Comparison of ENCODE assay signal across 7 cellular contexts in genomic region chr18:13608024-13608562, GRCh38.
DNase-seq lines count a peak whose midpoint lies in the region; ATAC-seq and TF ChIP-seq lines count a peak whose summit lies in the region.
"Not testable (repeated sequence)": the region's sequence is repeated elsewhere in the genome, so short reads cannot be mapped to it uniquely, and the experiment has no call there.

No MANE protein-coding gene starts in this region.

- not testable (repeated sequence) for H3K79me1 ChIP-seq in mesenchymal stem cell (replicated peaks; ENCODE audit: low read length, poor library complexity, severe bottlenecking)

- CTCF ChIA-PET in activated CD8-positive, alpha-beta T cell treated with anti-CD3 and anti-CD28 coated beads for 36 hours (lab: Charles Lee), result interaction anchor here (1.0 to 2.0 kb wide), 5 partner anchors 11 to 51 kb away, joined by 3 to 11 read pairs (median 4); no protein-coding TSS in a partner anchor

- 87% methylated on average over 9 of the region's 10 CpGs for WGBS in mesenchymal stem cell

- not testable (repeated sequence) for H3K4me3 ChIP-seq in GM06990 (replicated peaks; ENCODE audit: low read depth, low read length); mesenchymal stem cell (ENCODE audit: insufficient read depth in 1 of 2, low read depth in 1 of 2, low read length in 2 of 2)

- not testable (repeated sequence) for H3K4me2 ChIP-seq in mesenchymal stem cell (ENCODE audit: low read length, poor library complexity, severe bottlenecking)

- H3K9me3 Mint-ChIP-seq in activated CD8-positive, alpha-beta T cell treated with anti-CD3 and anti-CD28 coated beads for 36 hours; activated naive CD4-positive, alpha-beta T cell treated with anti-CD3 and anti-CD28 coated beads, Interleukin-2, amount 50 U/mL, for 24 hours: not testable (repeated sequence)

- H3K27ac ChIP-seq in mesenchymal stem cell (ENCODE audit: low read length, poor library complexity, severe bottlenecking), result not testable (repeated sequence)

- H3K27me3 ChIP-seq in GM06990 (replicated peaks; ENCODE audit: control insufficient read depth, insufficient read depth, low read length), result not testable (repeated sequence)
- peaks cover 23 to 43% of the 10 kb centered on the region in 2 experiments for H3K27me3 ChIP-seq in mesenchymal stem cell (ENCODE audit: control insufficient read depth in 1 of 2, insufficient read depth in 1 of 2, low read length in 2 of 2)

- H4K8ac ChIP-seq in mesenchymal stem cell (ENCODE audit: low read length), result peak overlapping the region; percentile 27

- not testable (repeated sequence) for H4K91ac ChIP-seq in mesenchymal stem cell (ENCODE audit: low read length)

- H3K27me3 Mint-ChIP-seq in activated CD8-positive, alpha-beta T cell treated with anti-CD3 and anti-CD28 coated beads for 36 hours; activated naive CD4-positive, alpha-beta T cell treated with anti-CD3 and anti-CD28 coated beads, Interleukin-2, amount 50 U/mL, for 24 hours: not testable (repeated sequence)

- H3K4ac ChIP-seq in mesenchymal stem cell (ENCODE audit: low read depth in 1 of 2, low read length in 2 of 2), result not testable (repeated sequence)

- not testable (repeated sequence) for H2BK12ac ChIP-seq in mesenchymal stem cell (ENCODE audit: low read length in 2 of 2)

- intact Hi-C loops in activated CD8-positive, alpha-beta T cell treated with anti-CD3 and anti-CD28 coated beads for 36 hours (cut with micrococcal nuclease), result not testable (repeated sequence)

- H3K18ac ChIP-seq in mesenchymal stem cell (ENCODE audit: low read depth in 1 of 2, low read length in 2 of 2), result not testable (repeated sequence)

- ATAC-seq in activated CD8-positive, alpha-beta T cell treated with anti-CD3 and anti-CD28 coated beads for 36 hours, result peak; percentile 7

- peak overlapping the region; percentile 82 for H3K27ac Mint-ChIP-seq in activated CD8-positive, alpha-beta T cell treated with anti-CD3 and anti-CD28 coated beads for 36 hours
- peak overlapping the region; percentile 70 for H3K27ac Mint-ChIP-seq in activated naive CD4-positive, alpha-beta T cell treated with anti-CD3 and anti-CD28 coated beads, Interleukin-2, amount 50 U/mL, for 24 hours

- POLR2A ChIA-PET in activated CD8-positive, alpha-beta T cell treated with anti-CD3 and anti-CD28 coated beads for 36 hours (lab: Charles Lee), result interaction anchor here (0.9 to 2.7 kb wide), 8 partner anchors 10 to 329 kb away, joined by 3 to 9 read pairs (median 4); no protein-coding TSS in a partner anchor

- H2BK15ac ChIP-seq in mesenchymal stem cell (ENCODE audit: low read depth, poor library complexity, severe bottlenecking), result not testable (repeated sequence)

- peaks cover 11% of the 10 kb centered on the region for H3K36me3 Mint-ChIP-seq in activated CD8-positive, alpha-beta T cell treated with anti-CD3 and anti-CD28 coated beads for 36 hours (ENCODE audit: low read depth)
- H3K36me3 Mint-ChIP-seq in activated naive CD4-positive, alpha-beta T cell treated with anti-CD3 and anti-CD28 coated beads, Interleukin-2, amount 50 U/mL, for 24 hours, result not testable (repeated sequence)

- H2AK5ac ChIP-seq in mesenchymal stem cell (ENCODE audit: low read length, severe bottlenecking), result not testable (repeated sequence)

- peak overlapping the region; percentile 67 for H3K4me3 Mint-ChIP-seq in activated CD8-positive, alpha-beta T cell treated with anti-CD3 and anti-CD28 coated beads for 36 hours
- H3K4me3 Mint-ChIP-seq in activated naive CD4-positive, alpha-beta T cell treated with anti-CD3 and anti-CD28 coated beads, Interleukin-2, amount 50 U/mL, for 24 hours, result not testable (repeated sequence)

- H3K23ac ChIP-seq in mesenchymal stem cell (ENCODE audit: low read length in 2 of 2), result not testable (repeated sequence)

- not testable (repeated sequence) for H3K4me1 ChIP-seq in mesenchymal stem cell (ENCODE audit: control insufficient read depth, insufficient read depth, low read depth, low read length)

- not testable (repeated sequence) for TF ChIP-seq CTCF in GM06990 (IDR thresholded peaks at IDR 0.05; ENCODE audit: insufficient read depth, low read length, poor library complexity, severe bottlenecking); activated CD8-positive, alpha-beta T cell treated with anti-CD3 and anti-CD28 coated beads for 36 hours (IDR thresholded peaks at IDR 0.05)

- not testable (repeated sequence) for H3K9ac ChIP-seq in mesenchymal stem cell (ENCODE audit: low read length)

- not testable (repeated sequence) for H2BK5ac ChIP-seq in mesenchymal stem cell (ENCODE audit: low read depth, low read length, poor library complexity, severe bottlenecking)

- H3K4me1 Mint-ChIP-seq in activated CD8-positive, alpha-beta T cell treated with anti-CD3 and anti-CD28 coated beads for 36 hours (ENCODE audit: low read depth), result peaks cover 53% of the 10 kb centered on the region
- H3K4me1 Mint-ChIP-seq in activated naive CD4-positive, alpha-beta T cell treated with anti-CD3 and anti-CD28 coated beads, Interleukin-2, amount 50 U/mL, for 24 hours, result peaks cover 37% of the 10 kb centered on the region

- not testable (repeated sequence) for H3K14ac ChIP-seq in mesenchymal stem cell (ENCODE audit: low read length in 2 of 2)

- H3K36me3 ChIP-seq in GM06990 (ENCODE audit: control insufficient read depth, insufficient read depth, low read length); mesenchymal stem cell (ENCODE audit: control insufficient read depth in 1 of 2, insufficient read depth in 2 of 2, low read depth in 1 of 2, low read length in 2 of 2): not testable (repeated sequence)

- not testable (repeated sequence) for H2BK120ac ChIP-seq in mesenchymal stem cell (ENCODE audit: low read depth, low read length)

- not testable (repeated sequence) for H2AFZ ChIP-seq in mesenchymal stem cell (ENCODE audit: low read depth, low read length)

- DNase-seq in GM06990 (ENCODE audit: extremely low read depth, insufficient read length), result peak; percentile 54
- DNase-seq in NAMALWA (ENCODE audit: low spot score), result peak; percentile 16
- peak; percentile 13 for DNase-seq in T-helper 9 cell
- peak; percentile 69 for DNase-seq in activated CD8-positive, alpha-beta T cell treated with anti-CD3 and anti-CD28 coated beads for 36 hours
- not testable (repeated sequence) for DNase-seq in mesenchymal stem cell
- peak; percentile 40 for DNase-seq in stimulated activated CD8-positive, alpha-beta memory T cell treated with anti-CD3 and anti-CD28 coated beads, Interleukin-4, amount 100 ng/mL, for 24 hours (ENCODE audit: low read depth)

- not testable (repeated sequence) for H3K9me3 ChIP-seq in mesenchymal stem cell (ENCODE audit: control insufficient read depth, low read length)
